ENCODE assay signal across 1 cellular context in genomic region chr3:58200846-58201355, GRCh38.
A peak's percentile ranks its signal among the peaks of the same experiment; 100 is the strongest.
TF ChIP-seq lines count a peak whose summit lies in the region.

No MANE protein-coding gene starts in this region.

TF ChIP-seq in GM12878, 131 proteins besides CTCF, POLR2A, EP300 and RAD21 (continued from another document and continues in another):
- TF ChIP-seq ZNF592 (IDR thresholded peaks at IDR 0.05) (no peak), NRF1 (conservative IDR thresholded peaks at IDR 0.05; ENCODE audit: low read depth, low read length) (no peak), GABPA (IDR thresholded peaks at IDR 0.05; ENCODE audit: low read depth) (no peak), SP1 (IDR thresholded peaks at IDR 0.05; ENCODE audit: low read depth, low read length) (no peak), BRCA1 (IDR thresholded peaks at IDR 0.05; ENCODE audit: low read depth, low read length) (no peak), CUX1 (IDR thresholded peaks at IDR 0.05; ENCODE audit: insufficient replicate concordance, low read depth, low read length) (peak; percentile 82), STAT1 (conservative IDR thresholded peaks at IDR 0.05) (no peak), NBN (IDR thresholded peaks at IDR 0.05) (0 out of 2 replicates have a peak, but pooled peaks have one; percentile 37), E2F8 (IDR thresholded peaks at IDR 0.05; ENCODE audit: low read depth, partially characterized antibody) (no peak), TBL1XR1 (IDR thresholded peaks at IDR 0.05; ENCODE audit: low read depth, low read length) (no peak), MEF2B (IDR thresholded peaks at IDR 0.05; ENCODE audit: partially characterized antibody, poor library complexity, severe bottlenecking) (peak; percentile 88), PKNOX1 (IDR thresholded peaks at IDR 0.05) (peak; percentile 46; the same call in 1 of the 2 replicates), YBX1 (IDR thresholded peaks at IDR 0.05) (no peak), TAF1 (IDR thresholded peaks at IDR 0.05; ENCODE audit: borderline replicate concordance, low read depth, low read length) (no peak), MAX (IDR thresholded peaks at IDR 0.05; ENCODE audit: low read depth, low read length) (no peak), CEBPZ (IDR thresholded peaks at IDR 0.05; ENCODE audit: low read depth, low read length) (no peak), TARDBP (IDR thresholded peaks at IDR 0.05; ENCODE audit: borderline replicate concordance) (no peak), BHLHE40 (IDR thresholded peaks at IDR 0.05; ENCODE audit: borderline replicate concordance in 1 of 2, low read depth in 2 of 2, low read length in 1 of 2) (peak; percentile 9 to 51; a peak in 1 of 4 replicates), SRF (IDR thresholded peaks at IDR 0.05; ENCODE audit: low read depth in 2 of 2, low read length in 2 of 2) (no peak), NFXL1 (IDR thresholded peaks at IDR 0.05; ENCODE audit: borderline replicate concordance) (no peak), ZNF384 (IDR thresholded peaks at IDR 0.05; ENCODE audit: borderline replicate concordance, low read depth, low read length) (no peak), MEF2A (IDR thresholded peaks at IDR 0.05; ENCODE audit: insufficient read depth, low read depth, low read length) (0 out of 2 replicates have a peak, but pooled peaks have one; percentile 13), HDAC2 (IDR thresholded peaks at IDR 0.05) (no peak), ATF7 (IDR thresholded peaks at IDR 0.05; ENCODE audit: low read depth) (no peak), NR2F1 (conservative IDR thresholded peaks at IDR 0.05) (peak; percentile 83), DPF2 (IDR thresholded peaks at IDR 0.05) (0 out of 2 replicates have a peak, but pooled peaks have one; percentile 38), SMAD1 (IDR thresholded peaks at IDR 0.05; ENCODE audit: low read depth, partially characterized antibody) (peak; percentile 8), CREM (IDR thresholded peaks at IDR 0.05; ENCODE audit: low read depth) (peak; percentile 9; the same call in 1 of the 2 replicates), SUZ12 (IDR thresholded peaks at IDR 0.05; ENCODE audit: unreplicated experiment) (no peak), RCOR1 (conservative IDR thresholded peaks at IDR 0.05; ENCODE audit: low read depth, low read length) (no peak), CHD2 (IDR thresholded peaks at IDR 0.05; ENCODE audit: borderline replicate concordance, low read depth, low read length) (peak; percentile 30; the same call in 1 of the 2 replicates), MTA2 (IDR thresholded peaks at IDR 0.05; ENCODE audit: low read depth) (peak; percentile 43; the same call in 1 of the 2 replicates), IRF5 (IDR thresholded peaks at IDR 0.05; ENCODE audit: borderline replicate concordance) (no peak), RELB (IDR thresholded peaks at IDR 0.05; ENCODE audit: low read depth) (peak; percentile 42; the same call in 1 of the 2 replicates), MLLT1 (IDR thresholded peaks at IDR 0.05) (peak; percentile 64; the same call in 1 of the 2 replicates), TCF3 (IDR thresholded peaks at IDR 0.05; ENCODE audit: borderline replicate concordance, insufficient read depth, low read depth, low read length) (peak; percentile 69; the same call in 1 of the 2 replicates)
